ENCODE assay signal across 9 cellular contexts in genomic region chr1:149962736-149963135, GRCh38. TPM values are rescaled to one million over a fixed set of nuclear protein-coding genes. Genes with fewer than 3 reads are reported as not detected.
A peak's percentile ranks its signal among the peaks of the same experiment; 100 is the strongest.
DNase-seq lines count a peak whose midpoint lies in the region; ATAC-seq and TF ChIP-seq lines count a peak whose summit lies in the region.
"Had no signal": no experiment of that assay in that cellular context is flagged by ENCODE, and none has a peak within 500 bp of the region (broad histone marks: within the 10 kb centered on the region; RNA-seq: fewer than 3 reads in every experiment).

No MANE protein-coding gene starts in this region.

- no peaks in the 10 kb centered on the region for H3K9me3 ChIP-seq in cardiac muscle cell (ENCODE audit: low read depth)
- no peaks in the 10 kb centered on the region for H3K9me3 ChIP-seq in upper lobe of right lung
- no peaks in the 10 kb centered on the region for H3K9me3 ChIP-seq in OCI-LY7 (ENCODE audit: low read length)

- no peaks in the 10 kb centered on the region for H3K79me2 ChIP-seq in OCI-LY7 (ENCODE audit: insufficient read depth, low read depth, low read length)

- ATAC-seq in upper lobe of right lung (no peak), GM18519 (IDR thresholded peaks at IDR 0.05; ENCODE audit: low FRiP score, unreplicated experiment) (no peak)

- H3K4me3 ChIP-seq in cardiac muscle cell, result no peak overlapping the region
- no peak overlapping the region for H3K4me3 ChIP-seq in upper lobe of right lung
- H3K4me3 ChIP-seq in OCI-LY7 (ENCODE audit: low read depth, low read length, poor library complexity, severe bottlenecking), result no peak overlapping the region

- H2AFZ ChIP-seq in OCI-LY7 (ENCODE audit: low read length), result no peak overlapping the region

- peaks cover 48% of the 10 kb centered on the region for H3K36me3 ChIP-seq in cardiac muscle cell
- H3K36me3 ChIP-seq in upper lobe of right lung, result peaks cover 64% of the 10 kb centered on the region
- H3K36me3 ChIP-seq in OCI-LY7 (ENCODE audit: insufficient read depth, low read length), result no peaks in the 10 kb centered on the region

- BruUV-seq in OCI-LY7 (replicated peaks; lab: Mats Ljungman, UMichigan), result no TSS peak

- no peaks in the 10 kb centered on the region for H3K9me2 ChIP-seq in OCI-LY7 (ENCODE audit: insufficient read depth, low read length)

- no peaks in the 10 kb centered on the region for H4K20me1 ChIP-seq in OCI-LY7 (ENCODE audit: insufficient read depth, low read length)

- H3K4me1 ChIP-seq in cardiac muscle cell (ENCODE audit: low read depth) (no peaks in the 10 kb centered on the region), upper lobe of right lung (peaks cover 22% of the 10 kb centered on the region), OCI-LY7 (ENCODE audit: insufficient read depth, low read length, poor library complexity, severe bottlenecking) (peaks cover 4% of the 10 kb centered on the region)

- DNase-seq in cardiac muscle cell (ENCODE audit: low read depth in 1 of 2, low spot score in 1 of 2) (no peak), cardiac septum (ENCODE audit: low spot score) (no peak), caudate nucleus (lab: John Stamatoyannopoulos, UW) (no peak), midbrain (lab: John Stamatoyannopoulos, UW) (peak; percentile 41), upper lobe of right lung (no peak), OCI-LY7 (ENCODE audit: low spot score) (no peak)
- no peak for DNase-seq in stimulated activated CD4-positive, alpha-beta T cell treated with anti-CD3 and anti-CD28 coated beads, Interleukin-4, amount 100 ng/mL, for 4 hours
- DNase-seq: activated B cell treated with CpG ODN at 0.5 μM for 24 hours had no signal

- H3K27ac ChIP-seq in cardiac muscle cell, result peak overlapping the region; percentile 62
- peak overlapping the region; percentile 83 for H3K27ac ChIP-seq in caudate nucleus (ENCODE audit: low read depth, low read length)
- peak overlapping the region; percentile 70 for H3K27ac ChIP-seq in upper lobe of right lung
- no peak overlapping the region for H3K27ac ChIP-seq in OCI-LY7 (ENCODE audit: low read depth, low read length, poor library complexity, severe bottlenecking)

- H3K4me2 ChIP-seq in OCI-LY7 (ENCODE audit: low read length), result no peak overlapping the region

- TF ChIP-seq CTCF in cardiac muscle cell (IDR thresholded peaks at IDR 0.05; ENCODE audit: low read depth, low read length) (no peak), upper lobe of right lung (IDR thresholded peaks at IDR 0.05) (no peak), OCI-LY7 (conservative IDR thresholded peaks at IDR 0.05; ENCODE audit: low read length) (no peak)

- intact Hi-C loops in cardiac septum (cut with DNase I) (loop anchor here (1.0 to 5.0 kb wide), 5 partner anchors 50 to 225 kb away; partner anchors contain the start of genes OTUD7B and VPS45), upper lobe of right lung (cut with DNase I) (no loop called here), OCI-LY7 (cut with micrococcal nuclease; ENCODE audit: unreplicated experiment) (loop anchor here (1.0 kb wide), 3 partner anchors 88 to 225 kb away; no protein-coding TSS in a partner anchor)

- CTCF ChIA-PET in OCI-LY7 (lab: Charles Lee; ENCODE audit: unreplicated experiment), result interaction anchor here (0.9 to 1.0 kb wide), 2 partner anchors 203 to 224 kb away, joined by 3 to 5 read pairs; no protein-coding TSS in a partner anchor

- POLR2A ChIA-PET in OCI-LY7 (lab: Charles Lee), result interaction anchor here (1.1 kb wide), 1 partner anchor 224 kb away, joined by 4 read pairs; no protein-coding TSS in a partner anchor

- H3K27me3 ChIP-seq in cardiac muscle cell (no peaks in the 10 kb centered on the region), upper lobe of right lung (no peaks in the 10 kb centered on the region)

RNA-seq across cellular contexts. Expression of gene MTMR11, which starts 26.1 kb away (rescaled TPM):
- total RNA-seq in cardiac muscle cell (1.0 and 1.3 TPM in 2 replicates), cardiac septum (6.1 TPM), upper lobe of right lung (17.1 TPM), OCI-LY7 (2022) (0.24 TPM in 1 of 2 replicates, not detected in the other)
- polyA plus RNA-seq in cardiac muscle cell, result 0.56 and 2.3 TPM in 2 replicates
- 0.08 and 0.09 TPM in 2 replicates for total RNA-seq in OCI-LY7 (2014; rRNA removed; shearing (Covaris generic))
- total RNA-seq: activated B cell treated with CpG ODN at 0.5 μM for 24 hours had no signal

RNA-seq across cellular contexts. Expression of gene SF3B4, which starts 35.1 kb away (rescaled TPM):
- total RNA-seq in cardiac muscle cell (18.1 and 19.1 TPM in 2 replicates), cardiac septum (30.3 TPM), upper lobe of right lung (44.5 TPM), OCI-LY7 (2022) (64.6 and 70.4 TPM in 2 replicates)
- polyA plus RNA-seq in cardiac muscle cell, result 74.9 and 75.8 TPM in 2 replicates
- total RNA-seq in OCI-LY7 (2014; rRNA removed; shearing (Covaris generic)), result 16.7 and 18.0 TPM in 2 replicates

RNA-seq across cellular contexts. Expression of gene SV2A, which starts 45.1 kb away (rescaled TPM):
- total RNA-seq in cardiac muscle cell, result 19.2 and 21.9 TPM in 2 replicates
- 20.0 and 23.3 TPM in 2 replicates for polyA plus RNA-seq in cardiac muscle cell
- total RNA-seq in cardiac septum, result 0.83 TPM
- total RNA-seq in upper lobe of right lung, result 1.7 TPM
- 1.0 and 1.3 TPM in 2 replicates for total RNA-seq in OCI-LY7 (2014; rRNA removed; shearing (Covaris generic))
- total RNA-seq in OCI-LY7 (2022), result 1.2 and 1.9 TPM in 2 replicates

RNA-seq across cellular contexts. Expression of gene OTUD7B, which starts 47.8 kb away (rescaled TPM):
- total RNA-seq in cardiac muscle cell, result 9.7 and 16.4 TPM in 2 replicates
- 3.1 and 5.1 TPM in 2 replicates for polyA plus RNA-seq in cardiac muscle cell
- 32.6 TPM for total RNA-seq in cardiac septum
- total RNA-seq in upper lobe of right lung, result 35.3 TPM
- total RNA-seq in OCI-LY7 (2014; rRNA removed; shearing (Covaris generic)), result 1.6 and 1.7 TPM in 2 replicates
- total RNA-seq in OCI-LY7 (2022), result 4.3 and 4.8 TPM in 2 replicates
